29 cellular contexts compared by ENCODE assay signal in the genomic region with DNA sequence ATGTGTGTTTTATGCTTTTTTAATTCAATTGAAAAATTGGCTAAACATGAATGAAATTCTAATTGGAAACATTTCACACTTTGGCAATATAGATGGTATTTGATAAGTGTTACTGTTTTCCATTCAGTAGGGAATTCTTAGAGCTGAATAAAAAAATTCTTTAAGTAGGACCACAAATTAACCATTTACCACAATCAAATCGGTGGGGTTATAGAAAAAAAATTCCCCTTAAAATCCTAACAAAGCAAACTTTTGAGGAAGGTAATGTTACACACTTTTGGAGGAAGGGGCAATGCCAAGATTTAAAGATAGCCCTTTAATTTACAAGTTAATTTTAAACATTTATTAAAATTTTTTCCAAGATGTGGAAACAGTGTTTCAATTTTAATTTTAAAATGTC.
DNase-seq lines count a peak whose midpoint lies in the region; ATAC-seq and TF ChIP-seq lines count a peak whose summit lies in the region.
"Had no signal": no experiment of that assay in that cellular context is flagged by ENCODE, and none has a peak within 500 bp of the region (broad histone marks: within the 10 kb centered on the region; RNA-seq: fewer than 3 reads in every experiment).

No MANE protein-coding gene starts in this region.

- H3K36me3 ChIP-seq in HUES48 (ENCODE audit: control insufficient read depth, insufficient read depth, low read length): no peaks in the 10 kb centered on the region
- no peaks in the 10 kb centered on the region for H3K36me3 ChIP-seq in skeletal muscle satellite cell (ENCODE audit: insufficient read depth, low read length)
- H3K36me3 ChIP-seq: colonic mucosa, ovary, right atrium auricular region, upper lobe of left lung had no signal

- no peak for ATAC-seq in activated T-helper 17 cell treated with anti-CD3 and anti-CD28 coated beads, Interleukin-2, amount 50 U/mL, for 72 hours (replicated peaks)
- no peak for ATAC-seq in HG03378 (IDR thresholded peaks at IDR 0.05; ENCODE audit: unreplicated experiment)
- ATAC-seq: activated naive CD4-positive, alpha-beta T cell treated with anti-CD3 and anti-CD28 coated beads, Interleukin-2, amount 50 U/mL, for 72 hours; effector memory CD8-positive, alpha-beta T cell; naive thymus-derived CD4-positive, alpha-beta T cell had no signal

- no peaks in the 10 kb centered on the region for H3K27me3 ChIP-seq in HUES48 (ENCODE audit: control insufficient read depth, insufficient read depth, low read length)
- H3K27me3 ChIP-seq in skeletal muscle satellite cell (ENCODE audit: control insufficient read depth, insufficient read depth, low read length): no peaks in the 10 kb centered on the region
- H3K27me3 ChIP-seq: colonic mucosa, ovary, right atrium auricular region, upper lobe of left lung had no signal

- H3K4me3 ChIP-seq in HUES48 (ENCODE audit: low read depth, low read length): no peak overlapping the region
- H3K4me3 ChIP-seq in skeletal muscle satellite cell (ENCODE audit: low read length): no peak overlapping the region
- H3K4me3 ChIP-seq: colonic mucosa, ovary, right atrium auricular region, upper lobe of left lung had no signal

- H3K4me1 ChIP-seq in HUES48 (ENCODE audit: control insufficient read depth, insufficient read depth, low read length): peaks cover 14% of the 10 kb centered on the region
- peaks cover 22% of the 10 kb centered on the region for H3K4me1 ChIP-seq in skeletal muscle satellite cell (ENCODE audit: control insufficient read depth, insufficient read depth, low read length)
- H3K4me1 ChIP-seq: colonic mucosa, right atrium auricular region, upper lobe of left lung had no signal

- peak overlapping the region; percentile 83 to 97 (median 95) for H3K27ac Mint-ChIP-seq in nephron
- H3K27ac Mint-ChIP-seq in activated T-helper 17 cell treated with anti-CD3 and anti-CD28 coated beads, Interleukin-2, amount 50 U/mL, for 72 hours: no peak overlapping the region
- H3K27ac Mint-ChIP-seq: activated naive CD4-positive, alpha-beta T cell treated with anti-CD3 and anti-CD28 coated beads, Interleukin-2, amount 50 U/mL, for 72 hours; activated T-helper 2 cell treated with anti-CD3 and anti-CD28 coated beads, Interferon-gamma antibody, Interleukin-2, Interleukin-4, amounts not matched to agents 10 μg/mL and 5 μg/mL and 100 μg/mL, durations not matched to agents 14 hours and 24 hours and 36 hours; effector memory CD8-positive, alpha-beta T cell; naive thymus-derived CD4-positive, alpha-beta T cell had no signal

- H3K9ac ChIP-seq in HUES48 (ENCODE audit: low read depth, low read length): no peak overlapping the region
- H3K9ac ChIP-seq in skeletal muscle satellite cell (ENCODE audit: low read depth, low read length): peak overlapping the region; percentile 46
- H3K9ac ChIP-seq: KMS-11 had no signal

- no peaks in the 10 kb centered on the region for H3K9me3 Mint-ChIP-seq in nephron
- peaks cover 3% of the 10 kb centered on the region for H3K9me3 Mint-ChIP-seq in activated T-helper 17 cell treated with anti-CD3 and anti-CD28 coated beads, Interleukin-2, amount 50 U/mL, for 72 hours
- H3K9me3 Mint-ChIP-seq: activated T-helper 2 cell treated with anti-CD3 and anti-CD28 coated beads, Interferon-gamma antibody, Interleukin-2, Interleukin-4, amounts not matched to agents 10 μg/mL and 5 μg/mL and 100 μg/mL, durations not matched to agents 14 hours and 24 hours and 36 hours; H9 had no signal

- H3K4me1 Mint-ChIP-seq in nephron: peaks cover 15% of the 10 kb centered on the region
- no peaks in the 10 kb centered on the region for H3K4me1 Mint-ChIP-seq in activated T-helper 17 cell treated with anti-CD3 and anti-CD28 coated beads, Interleukin-2, amount 50 U/mL, for 72 hours
- H3K4me1 Mint-ChIP-seq: naive thymus-derived CD4-positive, alpha-beta T cell had no signal

- no peaks in the 10 kb centered on the region for H3K27me3 Mint-ChIP-seq in nephron (ENCODE audit: low read depth)
- no peaks in the 10 kb centered on the region for H3K27me3 Mint-ChIP-seq in activated T-helper 17 cell treated with anti-CD3 and anti-CD28 coated beads, Interleukin-2, amount 50 U/mL, for 72 hours
- H3K27me3 Mint-ChIP-seq: effector memory CD8-positive, alpha-beta T cell; naive thymus-derived CD4-positive, alpha-beta T cell had no signal

- TF ChIP-seq CTCF in nephron (IDR thresholded peaks at IDR 0.05; ENCODE audit: unreplicated experiment in 3 of 3): no peak

- H3K4me3 Mint-ChIP-seq in nephron: no peak overlapping the region
- H3K4me3 Mint-ChIP-seq in activated T-helper 17 cell treated with anti-CD3 and anti-CD28 coated beads, Interleukin-2, amount 50 U/mL, for 72 hours: no peak overlapping the region
- H3K4me3 Mint-ChIP-seq: effector memory CD8-positive, alpha-beta T cell; H9; naive thymus-derived CD4-positive, alpha-beta T cell had no signal

- H3K9me3 ChIP-seq in HUES48 (ENCODE audit: control insufficient read depth, insufficient read depth, low read length) (no peaks in the 10 kb centered on the region), skeletal muscle satellite cell (replicated peaks; ENCODE audit: low read length) (no peaks in the 10 kb centered on the region)
- H3K9me3 ChIP-seq: colonic mucosa, ovary, right atrium auricular region, upper lobe of left lung had no signal

- H3K27ac ChIP-seq in HUES48 (ENCODE audit: low read depth, low read length) (peak overlapping the region; percentile 45), caudate nucleus (ENCODE audit: low read depth, low read length) (peak overlapping the region; percentile 89)
- H3K27ac ChIP-seq: colonic mucosa, HL-60, KMS-11, ovary, upper lobe of left lung, VCaP had no signal

- peak overlapping the region; percentile 63 for H3K4me2 ChIP-seq in skeletal muscle satellite cell (ENCODE audit: low read length)
- H3K4me2 ChIP-seq: KMS-11 had no signal

- no peaks in the 10 kb centered on the region for H3K36me3 Mint-ChIP-seq in nephron (ENCODE audit: low read depth)
- no peaks in the 10 kb centered on the region for H3K36me3 Mint-ChIP-seq in activated T-helper 17 cell treated with anti-CD3 and anti-CD28 coated beads, Interleukin-2, amount 50 U/mL, for 72 hours (ENCODE audit: low read depth)
- H3K36me3 Mint-ChIP-seq: activated naive CD4-positive, alpha-beta T cell treated with anti-CD3 and anti-CD28 coated beads, Interleukin-2, amount 50 U/mL, for 72 hours; naive thymus-derived CD4-positive, alpha-beta T cell had no signal

- DNase-seq in caudate nucleus (lab: John Stamatoyannopoulos, UW): no peak
- DNase-seq in NOMO-1 treated with DMSO at 0.1 percent for 48 hours (lab: John Stamatoyannopoulos, UW; ENCODE audit: unreplicated experiment): no peak
- DNase-seq in NK-92 (lab: John Stamatoyannopoulos, UW; ENCODE audit: unreplicated experiment): no peak
- DNase-seq: activated CD4-positive, alpha-beta T cell treated with anti-CD3 and anti-CD28 coated beads for 4 hours; colonic mucosa; DMS53; effector memory CD8-positive, alpha-beta T cell; H9; MM.1S; naive thymus-derived CD4-positive, alpha-beta T cell; NCI-H1930; NCI-H524 treated with DMSO at 0.1 percent for 48 hours; NK-92 treated with Interleukin-12 subunit alpha and Interleukin-12 subunit beta, amount 100 ng/mL, for 24 hours; ovary; SHP77 treated with DMSO at 0.1 percent for 48 hours; stimulated activated CD4-positive, alpha-beta T cell treated with anti-CD3 and anti-CD28 coated beads, Interleukin-4, amount 100 ng/mL, for 24 hours; SW 1271; upper lobe of left lung had no signal
